In genomic region chr6:149648148-149649145, GRCh38 we compare ENCODE assay signal across 8 cellular contexts. TPM values are rescaled to one million over a fixed set of nuclear protein-coding genes. Genes with fewer than 3 reads are reported as not detected.
DNase-seq lines count a peak whose midpoint lies in the region; ATAC-seq and TF ChIP-seq lines count a peak whose summit lies in the region.

Gene KATNA1, minus strand, starts transcription at chr6:149648714. Its CDS starts 10,167 bp downstream, at chr6:149638547.

- no peak for TF ChIP-seq CTCF in liver (IDR thresholded peaks at IDR 0.05; ENCODE audit: low read depth, low read length, missing input control)

- ATAC-seq in GM19397 (IDR thresholded peaks at IDR 0.05; ENCODE audit: unreplicated experiment), result peak; percentile 94
- peak; percentile 82 for ATAC-seq in HG03565 (IDR thresholded peaks at IDR 0.05; ENCODE audit: unreplicated experiment)

- H3K27ac ChIP-seq in liver (ENCODE audit: low read depth in 1 of 2, low read length in 2 of 2), result peak within 1 kb of the TSS; percentile 67 to 73

- H3K4me3 ChIP-seq in liver (ENCODE audit: low read depth in 1 of 3, low read length in 3 of 3), result peak within 1 kb of the TSS; percentile 72 to 87 (median 82)

- peak within 1 kb of the TSS; percentile 76 to 85 for H3K9ac ChIP-seq in liver (ENCODE audit: low read depth in 1 of 2, low read length in 2 of 2)

- under 1% methylated on average over 69 of the region's 69 CpGs for WGBS in liver

- no peaks in the 10 kb centered on the region for H3K9me3 ChIP-seq in liver (ENCODE audit: control insufficient read depth in 4 of 4, low read length in 3 of 4)

- H3K36me3 ChIP-seq in liver (ENCODE audit: control insufficient read depth in 4 of 4, insufficient read depth in 3 of 4, low read depth in 1 of 4, low read length in 3 of 4), result no peaks in the 10 kb centered on the region

- no peaks in the 10 kb centered on the region for H3K27me3 ChIP-seq in liver (ENCODE audit: control insufficient read depth in 4 of 4, insufficient read depth in 4 of 4, low read length in 3 of 4)

- peak; percentile 94 for DNase-seq in CD1c-positive myeloid dendritic cell (ENCODE audit: extremely low spot score)
- peak; percentile 76 for DNase-seq in NCI-H748 treated with DMSO at 0.1 percent for 48 hours (lab: John Stamatoyannopoulos, UW)
- DNase-seq in activated CD4-positive, alpha-beta T cell treated with anti-CD3 and anti-CD28 coated beads, Interleukin-2, amount 50 U/mL, for 48 hours, result peak; percentile 89 to 92
- peak; percentile 56 to 78 for DNase-seq in dermis microvascular lymphatic vessel endothelial cell (ENCODE audit: low read depth in 2 of 2)
- DNase-seq in stimulated activated CD4-positive, alpha-beta T cell treated with anti-CD3 and anti-CD28 coated beads, Interleukin-4, amount 100 ng/mL, for 1 hour, result peak; percentile 87

- H3K4me1 ChIP-seq in liver (ENCODE audit: control insufficient read depth in 4 of 4, insufficient read depth in 4 of 4, low read length in 3 of 4), result peaks cover 2 to 10% (median 6%) of the 10 kb centered on the region in 4 donors

- TF ChIP-seq RAD21 in liver (IDR thresholded peaks at IDR 0.05), result peak in 1 of 2 donors; percentile 52

TF ChIP-seq in liver, 16 proteins besides CTCF, POLR2A, EP300 and RAD21:
- no peak for TF ChIP-seq FOXA1 (IDR thresholded peaks at IDR 0.05)
- peak; percentile 69 for TF ChIP-seq REST (IDR thresholded peaks at IDR 0.05)
- peak in 1 of 2 donors; percentile 28 for TF ChIP-seq HNF4A (conservative IDR thresholded peaks at IDR 0.05)
- peak; percentile 52 to 89 for TF ChIP-seq GABPA (IDR thresholded peaks at IDR 0.05 in 1 of 2, conservative IDR thresholded peaks at IDR 0.05 in 1 of 2)
- TF ChIP-seq ATF3 (IDR thresholded peaks at IDR 0.05), result no peak
- peak; percentile 56 for TF ChIP-seq TAF1 (conservative IDR thresholded peaks at IDR 0.05)
- no peak for TF ChIP-seq JUND (IDR thresholded peaks at IDR 0.05)
- TF ChIP-seq RXRA (IDR thresholded peaks at IDR 0.05), result peak; percentile 61 to 62
- TF ChIP-seq HNF4G (IDR thresholded peaks at IDR 0.05), result no peak
- peak; percentile 51 for TF ChIP-seq YY1 (IDR thresholded peaks at IDR 0.05)
- TF ChIP-seq SP1 (IDR thresholded peaks at IDR 0.05), result peak; percentile 63
- no peak for TF ChIP-seq FOXA2 (IDR thresholded peaks at IDR 0.05)
- TF ChIP-seq EGR1 (IDR thresholded peaks at IDR 0.05; ENCODE audit: low read depth in 2 of 2), result no peak
- TF ChIP-seq ZBTB33 (IDR thresholded peaks at IDR 0.05), result peak; percentile 38
- peak; percentile 68 for TF ChIP-seq MAX (IDR thresholded peaks at IDR 0.05)
- peak; percentile 30 for TF ChIP-seq NR2F2 (IDR thresholded peaks at IDR 0.05)

RNA-seq across cellular contexts. Expression of gene KATNA1, which starts in this region (rescaled TPM):
- total RNA-seq in dermis microvascular lymphatic vessel endothelial cell, result 13.9 and 16.7 TPM in 2 replicates
- 10 to 100 TPM in 1 of 2 donors, 1 to 10 TPM in 1; 8.3 to 14.5 TPM for total RNA-seq in liver
- polyA plus RNA-seq in liver, result 1 to 10 TPM; 3.1 to 4.8 TPM

Comparison
In these comparisons a context has a peak if more than half of its experiments do, and no peak if none do; other contexts are left out.
1. Peak in every context shown above with its lines: DNase-seq, ATAC-seq, H3K4me3 ChIP-seq and H3K27ac ChIP-seq.